Comparison of ENCODE assay signal across 7 cellular contexts in genomic region chr2:134120160-134120717, GRCh38.
DNase-seq lines count a peak whose midpoint lies in the region; ATAC-seq, FAIRE-seq and TF ChIP-seq lines count a peak whose summit lies in the region.

No MANE protein-coding gene starts in this region.

- H3K4me3 ChIP-seq in fibroblast of pulmonary artery (replicated peaks; ENCODE audit: low read depth, low read length) (peak overlapping the region; percentile 70), pancreas (peak overlapping the region; percentile 81 to 99 (median 92))

- FAIRE-seq in pancreas (lab: Jason Lieb, UNC): no peak

- intact Hi-C loops in pancreas (cut with DNase I): loop anchor here in 2 of 3 donors (5.0 to 10.0 kb wide), 3 partner anchors 82 to 325 kb away; no protein-coding TSS in a partner anchor

- 0 to 1% methylated on average over 32 to 72 of the region's 72 CpGs for WGBS in pancreas, 2 donors

- H3K9me3 ChIP-seq in pancreas: no peaks in the 10 kb centered on the region

- peak; percentile 10 for DNase-seq in activated CD4-positive, alpha-beta T cell treated with anti-CD3 and anti-CD28 coated beads, Interleukin-2, amount 50 U/mL, for 1 hour
- DNase-seq in fibroblast of pulmonary artery (ENCODE audit: low read depth) (no peak), pancreas (peak in 3 of 6 donors; percentile 40 to 84 (median 55))
- DNase-seq in activated effector memory CD4-positive, alpha-beta T cell treated with anti-CD3 and anti-CD28 coated beads, Interleukin-2, amount 50 U/mL, for 16 hours: no peak

- peaks cover 20 to 42% (median 32%) of the 10 kb centered on the region in 3 donors for H3K4me1 ChIP-seq in pancreas

- TF ChIP-seq CTCF in fibroblast of pulmonary artery (IDR thresholded peaks at IDR 0.05; ENCODE audit: low read length, missing control alignments) (no peak), pancreas (IDR thresholded peaks at IDR 0.05) (no peak)

- peak overlapping the region; percentile 85 to 95 (median 90) for H3K27ac ChIP-seq in pancreas

- no peaks in the 10 kb centered on the region for H3K36me3 ChIP-seq in pancreas

- ATAC-seq in GM19324 (IDR thresholded peaks at IDR 0.05; ENCODE audit: low FRiP score, unreplicated experiment) (peak; percentile 0), HG03095 (IDR thresholded peaks at IDR 0.05; ENCODE audit: unreplicated experiment) (peak; percentile 4), pancreas (peak in 2 of 4 donors; percentile 1 to 2), GM18498 (IDR thresholded peaks at IDR 0.05; ENCODE audit: unreplicated experiment) (no peak)

- H3K27me3 ChIP-seq in pancreas: no peaks in the 10 kb centered on the region
